In the genomic region with DNA sequence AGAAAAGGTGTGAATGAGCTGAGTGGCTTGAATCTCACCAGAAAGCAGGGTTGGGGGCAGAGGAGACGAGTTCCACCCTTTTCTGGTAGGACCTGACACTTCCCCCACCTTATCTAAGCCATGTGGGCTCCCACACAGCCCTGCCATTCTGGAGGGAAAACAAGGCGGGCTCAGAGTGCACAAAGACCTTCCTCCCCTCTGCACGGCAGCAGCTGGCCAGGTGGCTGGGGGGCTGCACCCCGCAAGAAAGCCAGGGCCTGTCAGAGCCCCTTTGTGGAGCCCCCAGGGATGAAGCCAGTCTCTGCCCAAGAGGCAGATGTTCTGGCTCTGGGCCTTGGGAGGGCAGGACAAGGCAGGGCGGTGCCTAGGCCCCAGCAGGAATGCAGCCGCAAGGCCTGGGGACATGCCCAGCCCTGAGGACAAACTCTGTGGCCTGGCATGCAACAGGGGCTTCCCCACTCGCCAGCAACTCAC, we compare ENCODE assay signal across 12 cellular contexts. TPM values are rescaled to one million over a fixed set of nuclear protein-coding genes. Genes with fewer than 3 reads are reported as not detected.
DNase-seq lines count a peak whose midpoint lies in the region; ATAC-seq and TF ChIP-seq lines count a peak whose summit lies in the region.
"Had no signal": no experiment of that assay in that cellular context is flagged by ENCODE, and none has a peak within 500 bp of the region (broad histone marks: within the 10 kb centered on the region; RNA-seq: fewer than 3 reads in every experiment).

No MANE protein-coding gene starts in this region.

- peaks cover 10% of the 10 kb centered on the region for H3K4me1 ChIP-seq in foreskin keratinocyte
- peaks cover 5% of the 10 kb centered on the region for H3K4me1 ChIP-seq in osteoblast (ENCODE audit: insufficient read depth, low read length)

- ATAC-seq in foreskin keratinocyte = peak; percentile 52
- ATAC-seq in HG03097 (IDR thresholded peaks at IDR 0.05; ENCODE audit: low FRiP score, unreplicated experiment) = no peak

- H3K27me3 ChIP-seq in foreskin keratinocyte = no peaks in the 10 kb centered on the region
- H3K27me3 ChIP-seq in osteoblast (ENCODE audit: insufficient read depth, low read length) = no peaks in the 10 kb centered on the region
- H3K27me3 ChIP-seq: SJSA1 had no signal

- H3K4me3 ChIP-seq in osteoblast (ENCODE audit: insufficient read depth, low read length) = no peak overlapping the region
- H3K4me3 ChIP-seq: SJSA1 had no signal

- H2AFZ ChIP-seq in osteoblast (ENCODE audit: low read length) = no peak overlapping the region

- DNase-seq in AG20443 (ENCODE audit: low spot score) (peak; percentile 78), OCI-M1 (lab: John Stamatoyannopoulos, UW) (peak; percentile 32), foreskin keratinocyte (peak in 1 of 2 donors; percentile 38), osteoblast (ENCODE audit: insufficient read length, low spot score, missing footprints) (peak; percentile 34), islet precursor cell (no peak), NCI-H187 (lab: John Stamatoyannopoulos, UW) (no peak), COLO829 (ENCODE audit: low spot score) (no peak)
- DNase-seq: activated CD4-positive, alpha-beta T cell treated with anti-CD3 and anti-CD28 coated beads for 4 hours; activated naive CD4-positive, alpha-beta T cell treated with anti-CD3 and anti-CD28 coated beads, Interleukin-2, amount 50 U/mL, for 16 hours; NCI-H2081 treated with DMSO at 0.1 percent for 48 hours had no signal

- no peaks in the 10 kb centered on the region for H4K20me1 ChIP-seq in osteoblast (ENCODE audit: insufficient read depth, low read length)

- H3K9me3 ChIP-seq in osteoblast (ENCODE audit: low read depth, low read length) = no peaks in the 10 kb centered on the region
- H3K9me3 ChIP-seq: SJSA1 had no signal

- TF ChIP-seq CTCF in foreskin keratinocyte (conservative IDR thresholded peaks at IDR 0.05) (no peak), osteoblast (IDR thresholded peaks at IDR 0.05; ENCODE audit: extremely low read depth, low read depth, low read length) (no peak)

- no peak overlapping the region for H3K27ac ChIP-seq in foreskin keratinocyte
- no peak overlapping the region for H3K27ac ChIP-seq in osteoblast (ENCODE audit: low read depth, low read length)
- H3K27ac ChIP-seq: SJSA1 had no signal

- H3K79me2 ChIP-seq in osteoblast (ENCODE audit: insufficient read depth, low read length) = peaks cover 24% of the 10 kb centered on the region

- peaks cover 57% of the 10 kb centered on the region for H3K36me3 ChIP-seq in osteoblast (ENCODE audit: insufficient read depth, low read length)

- no peak overlapping the region for H3K4me2 ChIP-seq in osteoblast (ENCODE audit: insufficient read depth, low read length)

RNA-seq across cellular contexts. Expression of gene DSN1, which starts 48.4 kb away (rescaled TPM):
- total RNA-seq in foreskin keratinocyte (21.3 and 22.6 TPM in 2 replicates), osteoblast (8.0 and 9.7 TPM in 2 replicates)
- polyA plus RNA-seq in foreskin keratinocyte = 14.4 and 17.0 TPM in 2 replicates

RNA-seq across cellular contexts. Expression of gene TLDC2, which starts 53.9 kb away (rescaled TPM):
- total RNA-seq in foreskin keratinocyte (0.10 TPM in 1 of 2 replicates, not detected in the other), osteoblast (not detected in 2 replicates)
- 0.09 TPM in 1 of 2 replicates, not detected in the other for polyA plus RNA-seq in foreskin keratinocyte
- total RNA-seq: SJSA1 had no signal

Comparison
In these comparisons a context has a peak if more than half of its experiments do, and no peak if none do; other contexts are left out.
1. DNase-seq: peak in AG20443 (single experiment), OCI-M1 (single experiment) and osteoblast (single experiment); none in islet precursor cell (single experiment), NCI-H187 (0 of 2) and COLO829 (single experiment).